ENCODE assay signal across 6 cellular contexts in genomic region chr10:45004661-45005060, GRCh38.
"Had no signal": no experiment of that assay in that cellular context is flagged by ENCODE, and none has a peak within 500 bp of the region (broad histone marks: within the 10 kb centered on the region; RNA-seq: fewer than 3 reads in every experiment).

No MANE protein-coding gene starts in this region.

- DNase-seq: GM23248, GOT3, H7, HFFc6, IMR-90 had no signal

- H3K27ac Mint-ChIP-seq: HFFc6 had no signal

- H3K4me3 Mint-ChIP-seq: HFFc6 had no signal

- ATAC-seq: HCT116 had no signal
